In genomic region chr2:226838758-226839555, GRCh38 we compare ENCODE assay signal across 1 cellular context.
TF ChIP-seq lines count a peak whose summit lies in the region.

No MANE protein-coding gene starts in this region.

TF ChIP-seq in GM12878, 131 proteins besides CTCF, POLR2A, EP300 and RAD21 (continued from another document and continues in another):
- TF ChIP-seq ATF3 (IDR thresholded peaks at IDR 0.05; ENCODE audit: borderline replicate concordance, extremely low read depth, low read depth, low read length) (no peak), ZBTB11 (CRISPR knock-in tag; IDR thresholded peaks at IDR 0.05) (no peak), CUX1 (IDR thresholded peaks at IDR 0.05; ENCODE audit: insufficient replicate concordance, low read depth, low read length) (no peak), MEF2A (IDR thresholded peaks at IDR 0.05; ENCODE audit: insufficient read depth, low read depth, low read length) (no peak), NFYA (IDR thresholded peaks at IDR 0.05; ENCODE audit: borderline replicate concordance, low read depth, low read length) (no peak), BACH1 (IDR thresholded peaks at IDR 0.05; ENCODE audit: borderline replicate concordance) (no peak), NBN (IDR thresholded peaks at IDR 0.05) (no peak), IKZF1 (conservative IDR thresholded peaks at IDR 0.05) (no peak), RB1 (IDR thresholded peaks at IDR 0.05; ENCODE audit: borderline replicate concordance) (no peak), ETV6 (conservative IDR thresholded peaks at IDR 0.05 in 1 of 2, IDR thresholded peaks at IDR 0.05 in 1 of 2; ENCODE audit: borderline replicate concordance in 1 of 2, low read depth in 1 of 2) (0 out of 4 replicates have a peak, but pooled peaks of 1 of the 2 experiments have one; percentile 15), NR2C2 (IDR thresholded peaks at IDR 0.05; ENCODE audit: borderline replicate concordance, control insufficient read depth, insufficient read length, low read depth) (no peak), WRNIP1 (IDR thresholded peaks at IDR 0.05; ENCODE audit: borderline replicate concordance, low read depth, low read length) (no peak), HDAC6 (IDR thresholded peaks at IDR 0.05; ENCODE audit: unreplicated experiment) (no peak), SIX5 (IDR thresholded peaks at IDR 0.05; ENCODE audit: low read depth, low read length, severe bottlenecking) (no peak), MTA3 (IDR thresholded peaks at IDR 0.05; ENCODE audit: borderline replicate concordance, low read length) (0 out of 2 replicates have a peak, but pooled peaks have one; percentile 46), JUNB (IDR thresholded peaks at IDR 0.05) (peak; percentile 75), CHD4 (IDR thresholded peaks at IDR 0.05) (no peak), PAX5 (IDR thresholded peaks at IDR 0.05; ENCODE audit: borderline replicate concordance, low read depth, low read length) (no peak), MLLT1 (IDR thresholded peaks at IDR 0.05) (0 out of 2 replicates have a peak, but pooled peaks have one; percentile 15), SMC3 (IDR thresholded peaks at IDR 0.05; ENCODE audit: borderline replicate concordance, low read length) (no peak), KLF5 (IDR thresholded peaks at IDR 0.05; ENCODE audit: partially characterized antibody) (no peak), PRDM15 (CRISPR knock-in tag; IDR thresholded peaks at IDR 0.05) (no peak), ZBED1 (IDR thresholded peaks at IDR 0.05; ENCODE audit: borderline replicate concordance) (no peak), RELA (IDR thresholded peaks at IDR 0.05; ENCODE audit: borderline replicate concordance, partially characterized antibody) (no peak), POLR2AphosphoS5 (IDR thresholded peaks at IDR 0.05; ENCODE audit: low read length) (0 out of 2 replicates have a peak, but pooled peaks have one; percentile 48), EZH2 (IDR thresholded peaks at IDR 0.05; ENCODE audit: borderline replicate concordance, control insufficient read depth, low read depth, low read length) (no peak), KDM1A (IDR thresholded peaks at IDR 0.05; ENCODE audit: borderline replicate concordance) (no peak), NFIC (IDR thresholded peaks at IDR 0.05; ENCODE audit: low read depth, low read length) (peak; percentile 51; the same call in 1 of the 2 replicates), PKNOX1 (IDR thresholded peaks at IDR 0.05) (no peak), SUZ12 (IDR thresholded peaks at IDR 0.05; ENCODE audit: unreplicated experiment) (no peak), ZBTB40 (IDR thresholded peaks at IDR 0.05; ENCODE audit: borderline replicate concordance) (peak; percentile 15; the same call in 1 of the 2 replicates), CREM (IDR thresholded peaks at IDR 0.05; ENCODE audit: low read depth) (0 out of 2 replicates have a peak, but pooled peaks have one; percentile 12), MAX (IDR thresholded peaks at IDR 0.05; ENCODE audit: low read depth, low read length) (no peak), PBX3 (IDR thresholded peaks at IDR 0.05; ENCODE audit: insufficient replicate concordance, low read depth, low read length) (no peak), RCOR1 (conservative IDR thresholded peaks at IDR 0.05; ENCODE audit: low read depth, low read length) (no peak), NR2F1 (conservative IDR thresholded peaks at IDR 0.05) (peak; percentile 52; the same call in 1 of the 2 replicates), SREBF1 (IDR thresholded peaks at IDR 0.05; ENCODE audit: low read length) (no peak), SIN3A (IDR thresholded peaks at IDR 0.05; ENCODE audit: low read depth, low read length) (no peak), SMARCA5 (IDR thresholded peaks at IDR 0.05) (no peak), FOXK2 (IDR thresholded peaks at IDR 0.05) (no peak)
